ENCODE assay signal across 14 cellular contexts in genomic region chr11:78811622-78812021, GRCh38.
DNase-seq lines count a peak whose midpoint lies in the region; ATAC-seq, FAIRE-seq and TF ChIP-seq lines count a peak whose summit lies in the region.
"Had no signal": no experiment of that assay in that cellular context is flagged by ENCODE, and none has a peak within 500 bp of the region (broad histone marks: within the 10 kb centered on the region; RNA-seq: fewer than 3 reads in every experiment).

No MANE protein-coding gene starts in this region.

- H2BK20ac ChIP-seq in IMR-90 (ENCODE audit: low read depth, low read length) (peak overlapping the region; percentile 84), H1 (ENCODE audit: low read length) (no peak overlapping the region)

- H2AFZ ChIP-seq in IMR-90 (replicated peaks; ENCODE audit: low read length, poor library complexity) (no peak overlapping the region), H1 (ENCODE audit: low read length) (no peak overlapping the region)

- TF ChIP-seq CTCF in IMR-90 (conservative IDR thresholded peaks at IDR 0.05; ENCODE audit: low read depth, low read length) (no peak), H1 (IDR thresholded peaks at IDR 0.05; ENCODE audit: control extremely low read depth in 1 of 3, insufficient read depth in 1 of 3, low read depth in 1 of 3, low read length in 3 of 3) (no peak), osteocyte (IDR thresholded peaks at IDR 0.05) (no peak)

- TF ChIP-seq EP300 in H1 (IDR thresholded peaks at IDR 0.05; ENCODE audit: borderline replicate concordance in 1 of 2, low read depth in 2 of 2, low read length in 2 of 2) = no peak

- peak overlapping the region; percentile 99; the same call in 1 of the 2 replicates for H3K27ac ChIP-seq in IMR-90 (ENCODE audit: insufficient read depth, low read length)
- H3K27ac ChIP-seq in H1 (ENCODE audit: low read depth, low read length) = no peak overlapping the region
- H3K27ac ChIP-seq: HL-60 had no signal

- H3K18ac ChIP-seq in IMR-90 (ENCODE audit: low read depth, low read length) (peak overlapping the region; percentile 99), H1 (ENCODE audit: extremely low read depth, low read length) (no peak overlapping the region)

- H2AK5ac ChIP-seq in IMR-90 (ENCODE audit: low read depth, low read length) (peak overlapping the region; percentile 57; the same call in 1 of the 2 replicates), H1 (ENCODE audit: low read depth, low read length) (no peak overlapping the region)

- H3K27me3 Mint-ChIP-seq in osteocyte (ENCODE audit: unreplicated experiment) = no peaks in the 10 kb centered on the region

- TF ChIP-seq POLR2A in IMR-90 (IDR thresholded peaks at IDR 0.05; ENCODE audit: low read depth, low read length) (no peak), H1 (IDR thresholded peaks at IDR 0.05; ENCODE audit: control extremely low read depth in 1 of 2, low read depth in 2 of 2, low read length in 2 of 2) (no peak)

- no peak; the same call in 1 of the 2 replicates for ATAC-seq in IMR-90 (ENCODE audit: low read depth)
- ATAC-seq in HG02938 (IDR thresholded peaks at IDR 0.05; ENCODE audit: unreplicated experiment) = no peak

- no peak for TF ChIP-seq RAD21 in IMR-90 (IDR thresholded peaks at IDR 0.05; ENCODE audit: low read length)
- TF ChIP-seq RAD21 in H1 (IDR thresholded peaks at IDR 0.05 in 1 of 2, conservative IDR thresholded peaks at IDR 0.05 in 1 of 2; ENCODE audit: low read depth in 2 of 2, low read length in 2 of 2) = no peak

- 0 out of 2 replicates have a peak overlapping the region, but pooled peaks have one; percentile 60 for H2BK12ac ChIP-seq in H1 (ENCODE audit: low read depth, low read length)

- H3K4ac ChIP-seq in IMR-90 (ENCODE audit: low read depth, low read length) (peak overlapping the region; percentile 82), H1 (replicated peaks; ENCODE audit: insufficient read length, low read depth, low read length) (no peak overlapping the region)

- no peaks in the 10 kb centered on the region for H4K20me1 ChIP-seq in IMR-90 (ENCODE audit: insufficient read depth, low read length)
- H4K20me1 ChIP-seq in H1 (replicated peaks in 1 of 2; ENCODE audit: control insufficient read depth in 1 of 2, insufficient read depth in 2 of 2, low read length in 2 of 2) = no peaks in the 10 kb centered on the region
- H4K20me1 ChIP-seq: BLaER1 treated with 17β-estradiol and CSF1 and Interleukin-3, amounts not matched to agents 10 nM and 100 nM had no signal

- intact Hi-C loops in IMR-90 (cut with micrococcal nuclease) = loop anchor here (5.0 kb wide), 1 partner anchor 164 kb away; no protein-coding TSS in a partner anchor

- H3K9me3 Mint-ChIP-seq in osteocyte (ENCODE audit: unreplicated experiment) = no peaks in the 10 kb centered on the region

- peaks cover 59% of the 10 kb centered on the region for H3K4me1 Mint-ChIP-seq in osteocyte (ENCODE audit: unreplicated experiment)
- H3K4me1 Mint-ChIP-seq: CD4-positive, CD25-positive, alpha-beta regulatory T cell had no signal

- H2BK5ac ChIP-seq in IMR-90 (ENCODE audit: low read depth, low read length, poor library complexity, severe bottlenecking) (peak overlapping the region; percentile 98), H1 (ENCODE audit: low read depth, low read length) (no peak overlapping the region)

- no peak overlapping the region for H3K4me3 ChIP-seq in IMR-90 (ENCODE audit: insufficient read depth, low read depth, low read length)
- H3K4me3 ChIP-seq in H1 (ENCODE audit: extremely low read depth in 1 of 4, insufficient read depth in 2 of 4, low read depth in 3 of 4, low read length in 4 of 4) = no peak overlapping the region
- H3K4me3 ChIP-seq: BLaER1 treated with 17β-estradiol and CSF1 and Interleukin-3, amounts not matched to agents 10 nM and 100 nM had no signal

- H2BK120ac ChIP-seq in IMR-90 (ENCODE audit: low read depth, low read length) = peak overlapping the region; percentile 71; the same call in 1 of the 2 replicates
- H2BK120ac ChIP-seq in H1 (replicated peaks; ENCODE audit: low read depth, low read length) = no peak overlapping the region

- H3K79me2 ChIP-seq in H1 (ENCODE audit: control insufficient read depth in 1 of 2, insufficient read depth in 2 of 2, low read length in 2 of 2) = no peaks in the 10 kb centered on the region

- DNase-seq in IMR-90 = peak; percentile 24
- DNase-seq in H1 (ENCODE audit: low read depth in 1 of 2, low spot score in 2 of 2) = no peak
- DNase-seq in left kidney (ENCODE audit: low read depth, low spot score) = peak; percentile 52
- no peak for DNase-seq in osteocyte (ENCODE audit: extremely low spot score, unreplicated experiment)
- no peak for DNase-seq in NCI-H446 (lab: John Stamatoyannopoulos, UW)
- DNase-seq in activated naive CD4-positive, alpha-beta T cell (lab: John Stamatoyannopoulos, UW) = no peak
- DNase-seq in activated CD4-positive, alpha-beta T cell treated with anti-CD3 and anti-CD28 coated beads for 48 hours = no peak
- DNase-seq: ACHN; CD4-positive, CD25-positive, alpha-beta regulatory T cell; GF-D8 had no signal

- H3K4me2 ChIP-seq in IMR-90 (ENCODE audit: low read depth, low read length) (no peak overlapping the region), H1 (ENCODE audit: insufficient read depth in 1 of 2, low read depth in 2 of 2, low read length in 2 of 2) (no peak overlapping the region)

- POLR2A ChIA-PET in IMR-90 (lab: Charles Lee; ENCODE audit: unreplicated experiment) (no interaction called here), H1 (lab: Charles Lee; ENCODE audit: partially characterized antibody) (interaction anchor here (1.0 kb wide), 1 partner anchor 9 kb away, joined by 3 read pairs; no protein-coding TSS in a partner anchor)

- H2AK9ac ChIP-seq in IMR-90 (replicated peaks; ENCODE audit: low read depth, low read length, poor library complexity) = no peak overlapping the region

- no peaks in the 10 kb centered on the region for H3K23me2 ChIP-seq in H1 (ENCODE audit: low read depth, low read length)

- peak overlapping the region; percentile 11 for H3K27ac Mint-ChIP-seq in osteocyte (ENCODE audit: unreplicated experiment)
- H3K27ac Mint-ChIP-seq: CD4-positive, CD25-positive, alpha-beta regulatory T cell had no signal

- BruUV-seq in IMR-90 (replicated peaks; lab: Mats Ljungman, UMichigan) = no TSS peak

- H3K36me3 ChIP-seq in IMR-90 (ENCODE audit: control insufficient read depth, insufficient read depth, low read length) = no peaks in the 10 kb centered on the region; the same call in 1 of the 2 replicates
- H3K36me3 ChIP-seq in H1 (ENCODE audit: control insufficient read depth in 2 of 4, insufficient read depth in 4 of 4, low read length in 3 of 4) = no peaks in the 10 kb centered on the region

- H3K9me3 ChIP-seq in IMR-90 (ENCODE audit: control insufficient read depth, insufficient read depth, low read length) = no peaks in the 10 kb centered on the region
- H3K9me3 ChIP-seq in H1 (ENCODE audit: insufficient read depth in 2 of 2, low read depth in 1 of 2, low read length in 1 of 2) = no peaks in the 10 kb centered on the region
- H3K9me3 ChIP-seq: BLaER1 treated with 17β-estradiol and CSF1 and Interleukin-3, amounts not matched to agents 10 nM and 100 nM had no signal

- H4K5ac ChIP-seq in IMR-90 (ENCODE audit: low read depth, low read length) (peak overlapping the region; percentile 99), H1 (ENCODE audit: insufficient read length, low read depth, low read length) (no peak overlapping the region)

- H3K23ac ChIP-seq in IMR-90 (ENCODE audit: low read depth, low read length) (peak overlapping the region; percentile 1; the same call in 1 of the 2 replicates), H1 (ENCODE audit: insufficient read length) (no peak overlapping the region)

- H4K91ac ChIP-seq in IMR-90 (ENCODE audit: insufficient read depth, low read depth, low read length) (peak overlapping the region; percentile 58; the same call in 1 of the 2 replicates), H1 (replicated peaks; ENCODE audit: insufficient read length, low read length) (no peak overlapping the region)

- H3K4me1 ChIP-seq in IMR-90 (ENCODE audit: control insufficient read depth, insufficient read depth, low read length) (peaks cover 32% of the 10 kb centered on the region), H1 (replicated peaks in 1 of 4; ENCODE audit: control insufficient read depth in 3 of 4, insufficient read depth in 4 of 4, low read length in 3 of 4) (peaks cover 5 to 21% (median 10%) of the 10 kb centered on the region in 4 experiments; a peak in 6 of 7 replicates)

- H2BK15ac ChIP-seq in IMR-90 (ENCODE audit: low read depth, low read length) (peak overlapping the region; percentile 63; the same call in 2 of the 3 replicates), H1 (ENCODE audit: low read length) (no peak overlapping the region)

- in situ Hi-C loops in IMR-90 (cut with MboI; ENCODE audit: low sequenced_read_pairs) = no loop called here

- peak overlapping the region; percentile 54 to 72; a peak in 3 of 4 replicates for H4K8ac ChIP-seq in IMR-90 (ENCODE audit: low read depth in 2 of 2, low read length in 2 of 2)
- H4K8ac ChIP-seq in H1 (ENCODE audit: extremely low read depth, insufficient read depth, low read length) = no peak overlapping the region

- peaks cover 0 to 5% of the 10 kb centered on the region in 2 experiments; a peak in 1 of 4 replicates for H3K79me1 ChIP-seq in IMR-90 (ENCODE audit: low read depth in 1 of 2, low read length in 2 of 2)
- no peaks in the 10 kb centered on the region for H3K79me1 ChIP-seq in H1 (ENCODE audit: low read depth, low read length)

- peaks cover 10% of the 10 kb centered on the region for H3K36me3 Mint-ChIP-seq in osteocyte (ENCODE audit: unreplicated experiment)
- H3K36me3 Mint-ChIP-seq: CD4-positive, CD25-positive, alpha-beta regulatory T cell had no signal

- WGBS in IMR-90 (ENCODE audit: extremely low coverage in 2 of 2, insufficient read length in 1 of 2), 2 experiments = no CpG with 5 or more reads among the region's 4 CpGs
- 86% methylated on average over 4 of the region's 4 CpGs; no CpG with 5 or more reads in 1 of the 2 experiments for WGBS in H1 (ENCODE audit: extremely low coverage in 1 of 2, insufficient coverage in 1 of 2, insufficient read length in 1 of 2, insufficient replicate concordance in 2 of 2, low coverage in 1 of 2, low lambda C conversion rate in 2 of 2, missing lambda C conversion rate in 1 of 2), 2 experiments

- H3K14ac ChIP-seq in IMR-90 (replicated peaks; ENCODE audit: low read depth, low read length) (peak overlapping the region; percentile 73; the same call in 1 of the 2 replicates), H1 (ENCODE audit: insufficient read length) (no peak overlapping the region)

- H3K9ac ChIP-seq in IMR-90 (ENCODE audit: low read depth, low read length) (no peak overlapping the region), H1 (replicated peaks in 1 of 4; ENCODE audit: extremely low read depth in 1 of 4, low read depth in 3 of 4, low read length in 3 of 4) (no peak overlapping the region)
- H3K9ac ChIP-seq: BLaER1 treated with 17β-estradiol and CSF1 and Interleukin-3, amounts not matched to agents 10 nM and 100 nM had no signal

- no peak for FAIRE-seq in H1 (lab: Jason Lieb, UNC)
- FAIRE-seq: H54 had no signal

- H3K56ac ChIP-seq in IMR-90 (ENCODE audit: extremely low read depth, insufficient read depth, low read length) (no peak overlapping the region), H1 (replicated peaks; ENCODE audit: insufficient read length, low read depth, low read length) (no peak overlapping the region)

- dilution Hi-C loops in IMR-90 (cut with HindIII; ENCODE audit: low sequenced_read_pairs, unreplicated experiment) = no loop called here

- no peaks in the 10 kb centered on the region for H3K27me3 ChIP-seq in IMR-90 (ENCODE audit: control insufficient read depth, insufficient read depth, low read length)
- peaks cover 0 to 2% (median 0%) of the 10 kb centered on the region in 4 experiments; a peak in 1 of 7 replicates for H3K27me3 ChIP-seq in H1 (replicated peaks in 1 of 4; ENCODE audit: control insufficient read depth in 3 of 4, extremely low read depth in 1 of 4, insufficient read depth in 3 of 4, low read length in 3 of 4)
- H3K27me3 ChIP-seq: BLaER1 treated with 17β-estradiol and CSF1 and Interleukin-3, amounts not matched to agents 10 nM and 100 nM had no signal

- CTCF ChIA-PET in IMR-90 (lab: Yijun Ruan, JAX) (interaction anchor here (2.3 kb wide), 1 partner anchor 149 kb away, joined by 9 read pairs; no protein-coding TSS in a partner anchor), H1 (lab: Charles Lee; ENCODE audit: partially characterized antibody) (interaction anchor here (0.6 to 9.7 kb wide), 4 partner anchors 12 to 365 kb away, joined by 3 to 100 read pairs (median 3); no protein-coding TSS in a partner anchor)

- no peak overlapping the region for H3K4me3 Mint-ChIP-seq in osteocyte (ENCODE audit: unreplicated experiment)
- H3K4me3 Mint-ChIP-seq: CD4-positive, CD25-positive, alpha-beta regulatory T cell had no signal

- peaks cover 29% of the 10 kb centered on the region for H3K9me1 ChIP-seq in IMR-90 (ENCODE audit: insufficient read depth, low read length)

Comparison
In these comparisons a context has a peak if more than half of its experiments do, and no peak if none do; other contexts are left out.
1. DNase-seq: peak in IMR-90 (single experiment) and left kidney (single experiment); none in H1 (0 of 2), osteocyte (single experiment), NCI-H446 (0 of 2), activated naive CD4-positive, alpha-beta T cell (0 of 4) and activated CD4-positive, alpha-beta T cell treated with anti-CD3 and anti-CD28 coated beads for 48 hours (single experiment).